16 cellular contexts compared by ENCODE assay signal in genomic region chr10:60916025-60916424, GRCh38. TPM values are rescaled to one million over a fixed set of nuclear protein-coding genes. Genes with fewer than 3 reads are reported as not detected.
DNase-seq lines count a peak whose midpoint lies in the region; ATAC-seq, FAIRE-seq and TF ChIP-seq lines count a peak whose summit lies in the region.
"Had no signal": no experiment of that assay in that cellular context is flagged by ENCODE, and none has a peak within 500 bp of the region (broad histone marks: within the 10 kb centered on the region; RNA-seq: fewer than 3 reads in every experiment).

No MANE protein-coding gene starts in this region.

- 0 out of 2 replicates have a peak, but pooled peaks cover 13% of the 10 kb centered on the region for H3K9me2 ChIP-seq in GM23338 (ENCODE audit: insufficient read depth)

- H3K27ac ChIP-seq in GM23338 (ENCODE audit: low read depth) = no peak overlapping the region
- H3K27ac ChIP-seq in astrocyte (ENCODE audit: low read depth, low read length) = no peak overlapping the region
- no peak overlapping the region for H3K27ac ChIP-seq in keratinocyte (ENCODE audit: control insufficient read depth, insufficient read depth, low read length)
- H3K27ac ChIP-seq: SJCRH30 had no signal

- H3K9me1 ChIP-seq in keratinocyte (ENCODE audit: control insufficient read depth, extremely low read depth, insufficient read depth, low read length) = no peaks in the 10 kb centered on the region

- H3K4me3 ChIP-seq in GM23338 (no peak overlapping the region), astrocyte (ENCODE audit: insufficient read depth, low read depth, low read length) (no peak overlapping the region), keratinocyte (ENCODE audit: control insufficient read depth in 2 of 3, extremely low read depth in 1 of 3, insufficient read depth in 2 of 3, low read depth in 1 of 3, low read length in 3 of 3) (no peak overlapping the region)
- H3K4me3 ChIP-seq: adrenal gland, SJCRH30 had no signal

- H3K27me3 ChIP-seq in GM23338 (ENCODE audit: insufficient read depth) (no peaks in the 10 kb centered on the region), astrocyte (ENCODE audit: insufficient read depth, low read length) (no peaks in the 10 kb centered on the region), keratinocyte (ENCODE audit: control insufficient read depth, extremely low read depth, insufficient read depth, low read length) (no peaks in the 10 kb centered on the region)
- H3K27me3 ChIP-seq: adrenal gland, SJCRH30 had no signal

- TF ChIP-seq CTCF in GM23338 (conservative IDR thresholded peaks at IDR 0.05; ENCODE audit: low read depth in 2 of 2) (peak; percentile 16 to 42; a peak in 3 of 4 replicates), astrocyte (IDR thresholded peaks at IDR 0.05; ENCODE audit: insufficient read depth, low read depth, low read length) (peak; percentile 5), keratinocyte (optimal IDR thresholded peaks at IDR 0.05 in 1 of 3, IDR thresholded peaks at IDR 0.05 in 1 of 3, conservative IDR thresholded peaks at IDR 0.05 in 1 of 3; ENCODE audit: extremely low read depth in 1 of 3, insufficient read depth in 2 of 3, low read length in 3 of 3) (peak in 2 of 3 experiments; percentile 14 to 17), GM10266 (IDR thresholded peaks at IDR 0.05; ENCODE audit: control insufficient read depth, insufficient read depth, low read depth, missing control alignments) (no peak)

- dilution Hi-C loops in keratinocyte (cut with MboI; ENCODE audit: extremely low pct_ligation_motif_present, low sequenced_read_pairs) = no loop called here

- H3K4me2 ChIP-seq in GM23338 (no peak overlapping the region), astrocyte (ENCODE audit: low read length) (no peak overlapping the region), keratinocyte (ENCODE audit: control insufficient read depth, extremely low read depth, insufficient read depth, low read depth, low read length) (no peak overlapping the region)

- H3K79me2 ChIP-seq in GM23338 (replicated peaks; ENCODE audit: insufficient read depth) (no peaks in the 10 kb centered on the region), astrocyte (ENCODE audit: insufficient read depth, low read length) (peaks cover 8% of the 10 kb centered on the region), keratinocyte (ENCODE audit: control insufficient read depth, insufficient read depth, low read length) (no peaks in the 10 kb centered on the region)

- H3F3A ChIP-seq in GM23338 (replicated peaks; ENCODE audit: low read depth) = no peaks in the 10 kb centered on the region

- in situ Hi-C loops in ACHN (cut with HindIII; ENCODE audit: low pct_ligation_motif_present, low pct_unique_long_range_greater_than_20kb, low sequenced_read_pairs) = no loop called here

- ATAC-seq in GM23338 = peak; percentile 79
- ATAC-seq: sciatic nerve; stimulated activated naive CD8-positive, alpha-beta T cell treated with anti-CD3 and anti-CD28 coated beads, Interleukin-15, Interleukin-2, amounts not matched to agents 100 U/mL and 50 U/mL, for 24 hours had no signal

- DNase-seq in ACHN = peak; percentile 37
- DNase-seq in GM23338 (ENCODE audit: low spot score) = peak; percentile 60
- DNase-seq in astrocyte (ENCODE audit: low read depth) = no peak
- DNase-seq in keratinocyte (ENCODE audit: low read depth, low spot score) = no peak
- DNase-seq in DMS153 (lab: John Stamatoyannopoulos, UW) = no peak
- no peak for DNase-seq in erythroblast (lab: John Stamatoyannopoulos, UW)
- no peak for DNase-seq in NCI-H226
- no peak for DNase-seq in GM10266 (ENCODE audit: extremely low spot score)
- DNase-seq: activated B cell treated with CpG ODN at 0.5 μM for 24 hours; adrenal gland; NCI-H1694; stimulated activated naive CD8-positive, alpha-beta T cell treated with anti-CD3 and anti-CD28 coated beads, Interleukin-15, Interleukin-2, amounts not matched to agents 100 U/mL and 50 U/mL, for 24 hours had no signal

- H3K9ac ChIP-seq in astrocyte (ENCODE audit: low read length) (no peak overlapping the region), keratinocyte (ENCODE audit: control insufficient read depth, extremely low read depth, insufficient read depth, low read length) (no peak overlapping the region)

- H3K4me1 ChIP-seq in GM23338 (ENCODE audit: insufficient read depth) = no peaks in the 10 kb centered on the region
- H3K4me1 ChIP-seq in astrocyte (ENCODE audit: insufficient read depth, low read length) = peaks cover 26% of the 10 kb centered on the region
- peaks cover 6% of the 10 kb centered on the region for H3K4me1 ChIP-seq in keratinocyte (ENCODE audit: control insufficient read depth, extremely low read depth, insufficient read depth, low read length)

- FAIRE-seq in astrocyte (lab: Jason Lieb, UNC) (no peak), keratinocyte (lab: Jason Lieb, UNC) (no peak)
- FAIRE-seq: frontal cortex had no signal

- no peaks in the 10 kb centered on the region for H3K9me3 ChIP-seq in astrocyte (ENCODE audit: insufficient read depth, low read depth, low read length)
- no peaks in the 10 kb centered on the region for H3K9me3 ChIP-seq in keratinocyte (ENCODE audit: control insufficient read depth, low read depth, low read length)
- H3K9me3 ChIP-seq: adrenal gland, SJCRH30 had no signal

- H4K20me1 ChIP-seq in GM23338 (replicated peaks; ENCODE audit: insufficient read depth) (no peaks in the 10 kb centered on the region), astrocyte (ENCODE audit: insufficient read depth, low read length) (no peaks in the 10 kb centered on the region), keratinocyte (ENCODE audit: control insufficient read depth, extremely low read depth, insufficient read depth, low read length) (no peaks in the 10 kb centered on the region)

- no peaks in the 10 kb centered on the region for H3K27me3 Mint-ChIP-seq in GM23338 (ENCODE audit: insufficient read depth, low read depth, poor library complexity)
- no peaks in the 10 kb centered on the region for H3K27me3 Mint-ChIP-seq in astrocyte (ENCODE audit: low read depth, unreplicated experiment)

- peaks cover 7% of the 10 kb centered on the region; the same call in 2 of the 3 replicates for H3K4me1 Mint-ChIP-seq in GM23338
- peaks cover 62% of the 10 kb centered on the region for H3K4me1 Mint-ChIP-seq in astrocyte (ENCODE audit: low read depth, unreplicated experiment)

- H3K27ac Mint-ChIP-seq in GM23338 (no peak overlapping the region), astrocyte (ENCODE audit: unreplicated experiment) (peak overlapping the region; percentile 7)
- H3K27ac Mint-ChIP-seq: activated B cell treated with CpG ODN at 0.5 μM for 24 hours, IgD-negative memory B cell had no signal

- H3K4me3 Mint-ChIP-seq in GM23338 (no peak overlapping the region), astrocyte (ENCODE audit: unreplicated experiment) (no peak overlapping the region)
- H3K4me3 Mint-ChIP-seq: activated B cell treated with CpG ODN at 0.5 μM for 24 hours, IgD-negative memory B cell had no signal

- H3K36me3 Mint-ChIP-seq in GM23338 (ENCODE audit: low read depth) (peaks cover 3% of the 10 kb centered on the region; the same call in 1 of the 3 replicates), astrocyte (ENCODE audit: low read depth, unreplicated experiment) (peaks cover 11% of the 10 kb centered on the region)

- H3K9me3 Mint-ChIP-seq in GM23338 = no peaks in the 10 kb centered on the region
- H3K9me3 Mint-ChIP-seq in astrocyte (ENCODE audit: unreplicated experiment) = no peaks in the 10 kb centered on the region

- TF ChIP-seq POLR2A in erythroblast (IDR thresholded peaks at IDR 0.05; ENCODE audit: low read length) = no peak

- H3K36me3 ChIP-seq in GM23338 (ENCODE audit: insufficient read depth) (no peaks in the 10 kb centered on the region), astrocyte (ENCODE audit: insufficient read depth, low read length) (peaks cover 5% of the 10 kb centered on the region), keratinocyte (ENCODE audit: control insufficient read depth in 2 of 2, extremely low read depth in 1 of 2, insufficient read depth in 2 of 2, low read length in 2 of 2) (no peaks in the 10 kb centered on the region)
- H3K36me3 ChIP-seq: adrenal gland had no signal

- H2AFZ ChIP-seq in GM23338 (no peak overlapping the region), astrocyte (ENCODE audit: low read depth, low read length) (no peak overlapping the region), keratinocyte (ENCODE audit: control insufficient read depth, low read length) (no peak overlapping the region)

TF ChIP-seq in GM23338, 12 proteins besides CTCF, POLR2A, EP300 and RAD21:
- TF ChIP-seq, protein P1, sequence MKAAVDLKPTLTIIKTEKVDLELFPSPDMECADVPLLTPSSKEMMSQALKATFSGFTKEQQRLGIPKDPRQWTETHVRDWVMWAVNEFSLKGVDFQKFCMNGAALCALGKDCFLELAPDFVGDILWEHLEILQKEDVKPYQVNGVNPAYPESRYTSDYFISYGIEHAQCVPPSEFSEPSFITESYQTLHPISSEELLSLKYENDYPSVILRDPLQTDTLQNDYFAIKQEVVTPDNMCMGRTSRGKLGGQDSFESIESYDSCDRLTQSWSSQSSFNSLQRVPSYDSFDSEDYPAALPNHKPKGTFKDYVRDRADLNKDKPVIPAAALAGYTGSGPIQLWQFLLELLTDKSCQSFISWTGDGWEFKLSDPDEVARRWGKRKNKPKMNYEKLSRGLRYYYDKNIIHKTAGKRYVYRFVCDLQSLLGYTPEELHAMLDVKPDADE (IDR thresholded peaks at IDR 0.05) = no peak
- TF ChIP-seq ZNF331 (CRISPR knock-in tag; IDR thresholded peaks at IDR 0.05; ENCODE audit: low read depth) = 0 out of 2 replicates have a peak, but pooled peaks have one; percentile 18

RNA-seq across cellular contexts. Expression of gene RHOBTB1, which starts 28.0 kb away (rescaled TPM):
- total RNA-seq in GM23338 (2014; rRNA removed; shearing (Covaris generic)) = 13.2 and 24.8 TPM in 2 replicates
- polyA plus RNA-seq in GM23338 (2016; fragmentation: Nextera tagmentation; extraction: Ambion mirVana) (4.6 and 4.8 TPM in 2 replicates), keratinocyte (4.6 to 6.1 TPM (median 5.5 TPM) in 3 replicates)
- total RNA-seq in astrocyte = 43.0 and 46.5 TPM in 2 replicates
- polyA plus RNA-seq in keratinocyte (2011; ENCODE audit: low read depth) = 4.1 TPM
- polyA plus RNA-seq in keratinocyte (2011; cell fraction: cytosol; rRNA removed) = 5.7 and 5.8 TPM in 2 replicates
- polyA plus RNA-seq in keratinocyte (2011; cell fraction: nucleus; rRNA removed) = 10.8 and 12.3 TPM in 2 replicates
- polyA plus RNA-seq in keratinocyte (2012; ENCODE audit: low replicate concordance) = 3.2 and 4.0 TPM in 2 replicates
- polyA minus RNA-seq in keratinocyte = 3.2 to 6.7 TPM (median 5.3 TPM) in 3 replicates
- 11.3 TPM for polyA minus RNA-seq in keratinocyte (2011; cell fraction: cytosol; rRNA and poly(A)+ RNA removed)
- polyA minus RNA-seq in keratinocyte (2011; cell fraction: nucleus; rRNA and poly(A)+ RNA removed) = 4.9 and 8.8 TPM in 2 replicates

Comparison
In these comparisons a context has a peak if more than half of its experiments do, and no peak if none do; other contexts are left out.
1. DNase-seq: peak in ACHN (single experiment) and GM23338 (single experiment); none in astrocyte (single experiment), keratinocyte (single experiment), DMS153 (single experiment), erythroblast (0 of 2), NCI-H226 (single experiment) and GM10266 (single experiment).